ENCODE assay signal across 8 cellular contexts in the genomic region with DNA sequence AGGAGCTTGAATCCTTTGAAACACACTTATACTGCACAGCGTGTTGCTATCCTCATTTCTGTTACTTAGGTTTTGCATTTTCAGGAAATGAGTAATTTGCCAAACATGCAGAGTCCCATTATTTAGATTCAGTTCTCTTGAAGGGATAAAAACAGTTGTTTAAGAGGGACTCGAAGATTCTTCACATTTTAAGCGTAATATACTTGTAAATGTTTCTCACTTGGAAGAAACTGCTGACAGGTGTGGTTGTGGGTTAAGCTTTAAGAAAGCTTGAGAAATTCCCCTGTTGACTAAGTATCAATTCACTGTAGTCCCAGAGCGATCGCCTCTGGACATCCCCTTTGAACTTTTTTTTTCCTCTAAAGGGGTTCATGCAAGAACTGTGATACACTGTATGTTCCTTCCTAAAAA. TPM values are rescaled to one million over a fixed set of nuclear protein-coding genes. Genes with fewer than 3 reads are reported as not detected.
A peak's percentile ranks its signal among the peaks of the same experiment; 100 is the strongest.
DNase-seq lines count a peak whose midpoint lies in the region; ATAC-seq lines count a peak whose summit lies in the region.

No MANE protein-coding gene starts in this region.

- in situ Hi-C loops in Caki2 (cut with HindIII; ENCODE audit: low pct_unique_long_range_greater_than_20kb, low sequenced_read_pairs) = no loop called here

- DNase-seq in Caki2 (ENCODE audit: low read depth) = peak; percentile 21
- peak; percentile 82 for DNase-seq in astrocyte of the hippocampus (ENCODE audit: low read depth, low spot score)
- DNase-seq in renal cortical epithelial cell (ENCODE audit: low read depth) = peak; percentile 88
- DNase-seq in stimulated activated naive CD4-positive, alpha-beta T cell treated with Interleukin-2 at 50 U/mL for 16 hours (lab: John Stamatoyannopoulos, UW) = no peak
- no peak for DNase-seq in NCI-H510A treated with DMSO at 0.1 percent for 48 hours (lab: John Stamatoyannopoulos, UW)
- no peak for DNase-seq in amygdala (lab: John Stamatoyannopoulos, UW)

- ATAC-seq in GM21367 (IDR thresholded peaks at IDR 0.05; ENCODE audit: unreplicated experiment) = peak; percentile 64
- peak; percentile 61 for ATAC-seq in HG03521 (IDR thresholded peaks at IDR 0.05; ENCODE audit: unreplicated experiment)

RNA-seq across cellular contexts. Expression of gene RGS1, which starts 30.6 kb away (rescaled TPM):
- not detected in 2 replicates for total RNA-seq in Caki2 (2014; rRNA removed; shearing (Covaris generic); ENCODE audit: low replicate concordance)
- not detected in 2 replicates for total RNA-seq in renal cortical epithelial cell

Comparison
In these comparisons a context has a peak if more than half of its experiments do, and no peak if none do; other contexts are left out.
1. DNase-seq: peak in Caki2 (single experiment), astrocyte of the hippocampus (single experiment) and renal cortical epithelial cell (single experiment); none in stimulated activated naive CD4-positive, alpha-beta T cell treated with Interleukin-2 at 50 U/mL for 16 hours (single experiment), NCI-H510A treated with DMSO at 0.1 percent for 48 hours (single experiment) and amygdala (0 of 56).